ENCODE assay signal across 1 cellular context in the genomic region with DNA sequence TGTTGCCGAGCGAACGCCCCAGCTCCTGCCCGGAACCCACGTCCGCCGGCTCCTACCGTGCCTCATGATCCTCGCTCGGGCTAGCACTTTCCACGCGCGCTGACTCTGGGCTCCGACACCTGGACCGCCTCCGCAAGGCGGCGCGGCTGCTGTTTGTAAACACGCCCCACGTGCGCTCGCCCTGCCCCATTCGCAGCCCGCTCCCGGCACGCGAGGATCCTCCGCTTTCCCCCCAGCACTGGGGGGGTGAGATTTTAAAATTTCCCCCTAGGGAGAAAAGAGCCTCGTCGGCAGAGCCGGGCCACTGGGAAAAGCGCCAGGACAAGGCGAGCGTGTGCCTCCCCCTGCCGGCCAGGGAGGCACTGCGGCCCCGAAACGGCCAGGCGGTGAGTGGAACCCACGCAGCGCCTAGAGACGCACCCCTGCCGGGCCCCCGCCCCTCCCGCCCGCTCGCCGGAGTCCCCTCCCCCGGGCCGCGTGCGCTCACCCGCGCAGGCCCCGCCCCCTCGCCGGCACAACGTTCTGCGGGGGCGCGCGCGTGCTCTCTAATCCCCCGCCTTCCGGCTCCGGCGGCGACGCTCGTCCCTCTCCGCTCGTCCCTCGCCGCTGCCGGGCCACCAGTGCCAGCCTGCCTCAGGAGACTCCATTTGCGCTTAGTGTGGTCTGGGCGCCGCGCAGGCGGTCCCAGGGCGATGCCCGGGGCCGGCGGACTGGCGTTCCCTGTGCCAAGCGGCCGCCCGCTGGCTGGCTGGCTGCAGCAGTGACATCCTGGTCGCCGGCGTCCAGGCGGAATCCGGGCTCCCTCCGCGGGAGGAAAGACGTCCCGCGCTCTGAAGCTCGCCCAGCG.
TF ChIP-seq lines count a peak whose summit lies in the region.

A gene (plus strand): TSS at position 548 of the 847 bp plus-strand sequence. CDS start 1,442 bp downstream, outside the sequence.

TF ChIP-seq in WTC11, 78 proteins besides CTCF, POLR2A, EP300 and RAD21 (continued from another document and continues in another):
- TF ChIP-seq, protein P1, sequence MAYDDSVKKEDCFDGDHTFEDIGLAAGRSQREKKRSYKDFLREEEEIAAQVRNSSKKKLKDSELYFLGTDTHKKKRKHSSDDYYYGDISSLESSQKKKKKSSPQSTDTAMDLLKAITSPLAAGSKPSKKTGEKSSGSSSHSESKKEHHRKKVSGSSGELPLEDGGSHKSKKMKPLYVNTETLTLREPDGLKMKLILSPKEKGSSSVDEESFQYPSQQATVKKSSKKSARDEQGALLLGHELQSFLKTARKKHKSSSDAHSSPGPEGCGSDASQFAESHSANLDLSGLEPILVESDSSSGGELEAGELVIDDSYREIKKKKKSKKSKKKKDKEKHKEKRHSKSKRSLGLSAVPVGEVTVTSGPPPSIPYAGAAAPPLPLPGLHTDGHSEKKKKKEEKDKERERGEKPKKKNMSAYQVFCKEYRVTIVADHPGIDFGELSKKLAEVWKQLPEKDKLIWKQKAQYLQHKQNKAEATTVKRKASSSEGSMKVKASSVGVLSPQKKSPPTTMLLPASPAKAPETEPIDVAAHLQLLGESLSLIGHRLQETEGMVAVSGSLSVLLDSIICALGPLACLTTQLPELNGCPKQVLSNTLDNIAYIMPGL (CRISPR knock-in tag; IDR thresholded peaks at IDR 0.05), result peak; percentile 22; the same call in 1 of the 2 replicates
- TF ChIP-seq, protein P2, sequence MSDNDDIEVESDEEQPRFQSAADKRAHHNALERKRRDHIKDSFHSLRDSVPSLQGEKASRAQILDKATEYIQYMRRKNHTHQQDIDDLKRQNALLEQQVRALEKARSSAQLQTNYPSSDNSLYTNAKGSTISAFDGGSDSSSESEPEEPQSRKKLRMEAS (CRISPR knock-in tag; IDR thresholded peaks at IDR 0.05), result peak; percentile 92
- TF ChIP-seq FOXK1 (CRISPR knock-in tag; IDR thresholded peaks at IDR 0.05), result peak; percentile 97
- no peak for TF ChIP-seq CBFB (CRISPR knock-in tag; IDR thresholded peaks at IDR 0.05; ENCODE audit: low read depth)
- TF ChIP-seq, protein P3, sequence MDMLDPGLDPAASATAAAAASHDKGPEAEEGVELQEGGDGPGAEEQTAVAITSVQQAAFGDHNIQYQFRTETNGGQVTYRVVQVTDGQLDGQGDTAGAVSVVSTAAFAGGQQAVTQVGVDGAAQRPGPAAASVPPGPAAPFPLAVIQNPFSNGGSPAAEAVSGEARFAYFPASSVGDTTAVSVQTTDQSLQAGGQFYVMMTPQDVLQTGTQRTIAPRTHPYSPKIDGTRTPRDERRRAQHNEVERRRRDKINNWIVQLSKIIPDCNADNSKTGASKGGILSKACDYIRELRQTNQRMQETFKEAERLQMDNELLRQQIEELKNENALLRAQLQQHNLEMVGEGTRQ (CRISPR knock-in tag; IDR thresholded peaks at IDR 0.05), result 0 out of 2 replicates have a peak, but pooled peaks have one; percentile 21
- TF ChIP-seq MXD4 (CRISPR knock-in tag; IDR thresholded peaks at IDR 0.05; ENCODE audit: borderline replicate concordance), result no peak
- TF ChIP-seq CREM (CRISPR knock-in tag; IDR thresholded peaks at IDR 0.05), result peak; percentile 62
- no peak for TF ChIP-seq IRF2 (CRISPR knock-in tag; IDR thresholded peaks at IDR 0.05; ENCODE audit: borderline replicate concordance, low read depth)
- TF ChIP-seq, protein P4, sequence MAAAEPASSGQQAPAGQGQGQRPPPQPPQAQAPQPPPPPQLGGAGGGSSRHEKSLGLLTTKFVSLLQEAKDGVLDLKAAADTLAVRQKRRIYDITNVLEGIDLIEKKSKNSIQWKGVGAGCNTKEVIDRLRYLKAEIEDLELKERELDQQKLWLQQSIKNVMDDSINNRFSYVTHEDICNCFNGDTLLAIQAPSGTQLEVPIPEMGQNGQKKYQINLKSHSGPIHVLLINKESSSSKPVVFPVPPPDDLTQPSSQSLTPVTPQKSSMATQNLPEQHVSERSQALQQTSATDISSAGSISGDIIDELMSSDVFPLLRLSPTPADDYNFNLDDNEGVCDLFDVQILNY (CRISPR knock-in tag; IDR thresholded peaks at IDR 0.05), result peak; percentile 81; the same call in 1 of the 2 replicates
- TF ChIP-seq, protein P5, sequence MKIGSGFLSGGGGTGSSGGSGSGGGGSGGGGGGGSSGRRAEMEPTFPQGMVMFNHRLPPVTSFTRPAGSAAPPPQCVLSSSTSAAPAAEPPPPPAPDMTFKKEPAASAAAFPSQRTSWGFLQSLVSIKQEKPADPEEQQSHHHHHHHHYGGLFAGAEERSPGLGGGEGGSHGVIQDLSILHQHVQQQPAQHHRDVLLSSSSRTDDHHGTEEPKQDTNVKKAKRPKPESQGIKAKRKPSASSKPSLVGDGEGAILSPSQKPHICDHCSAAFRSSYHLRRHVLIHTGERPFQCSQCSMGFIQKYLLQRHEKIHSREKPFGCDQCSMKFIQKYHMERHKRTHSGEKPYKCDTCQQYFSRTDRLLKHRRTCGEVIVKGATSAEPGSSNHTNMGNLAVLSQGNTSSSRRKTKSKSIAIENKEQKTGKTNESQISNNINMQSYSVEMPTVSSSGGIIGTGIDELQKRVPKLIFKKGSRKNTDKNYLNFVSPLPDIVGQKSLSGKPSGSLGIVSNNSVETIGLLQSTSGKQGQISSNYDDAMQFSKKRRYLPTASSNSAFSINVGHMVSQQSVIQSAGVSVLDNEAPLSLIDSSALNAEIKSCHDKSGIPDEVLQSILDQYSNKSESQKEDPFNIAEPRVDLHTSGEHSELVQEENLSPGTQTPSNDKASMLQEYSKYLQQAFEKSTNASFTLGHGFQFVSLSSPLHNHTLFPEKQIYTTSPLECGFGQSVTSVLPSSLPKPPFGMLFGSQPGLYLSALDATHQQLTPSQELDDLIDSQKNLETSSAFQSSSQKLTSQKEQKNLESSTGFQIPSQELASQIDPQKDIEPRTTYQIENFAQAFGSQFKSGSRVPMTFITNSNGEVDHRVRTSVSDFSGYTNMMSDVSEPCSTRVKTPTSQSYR (CRISPR knock-in tag; IDR thresholded peaks at IDR 0.05), result peak; percentile 86
- TF ChIP-seq TEAD4 (CRISPR knock-in tag; IDR thresholded peaks at IDR 0.05), result no peak
- 0 out of 2 replicates have a peak, but pooled peaks have one; percentile 45 for TF ChIP-seq SMAD3 (CRISPR knock-in tag; IDR thresholded peaks at IDR 0.05; ENCODE audit: borderline replicate concordance)
- TF ChIP-seq NFYB (CRISPR knock-in tag; conservative IDR thresholded peaks at IDR 0.05; ENCODE audit: low read depth), result no peak
- 0 out of 2 replicates have a peak, but pooled peaks have one; percentile 29 for TF ChIP-seq ZNF317 (CRISPR knock-in tag; IDR thresholded peaks at IDR 0.05; ENCODE audit: borderline replicate concordance, low read depth)
- peak; percentile 48; the same call in 1 of the 2 replicates for TF ChIP-seq RELA (CRISPR knock-in tag; IDR thresholded peaks at IDR 0.05; ENCODE audit: borderline replicate concordance)
- TF ChIP-seq, protein P6, sequence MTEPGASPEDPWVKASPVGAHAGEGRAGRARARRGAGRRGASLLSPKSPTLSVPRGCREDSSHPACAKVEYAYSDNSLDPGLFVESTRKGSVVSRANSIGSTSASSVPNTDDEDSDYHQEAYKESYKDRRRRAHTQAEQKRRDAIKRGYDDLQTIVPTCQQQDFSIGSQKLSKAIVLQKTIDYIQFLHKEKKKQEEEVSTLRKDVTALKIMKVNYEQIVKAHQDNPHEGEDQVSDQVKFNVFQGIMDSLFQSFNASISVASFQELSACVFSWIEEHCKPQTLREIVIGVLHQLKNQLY (CRISPR knock-in tag; IDR thresholded peaks at IDR 0.05), result no peak
- TF ChIP-seq, protein P7, sequence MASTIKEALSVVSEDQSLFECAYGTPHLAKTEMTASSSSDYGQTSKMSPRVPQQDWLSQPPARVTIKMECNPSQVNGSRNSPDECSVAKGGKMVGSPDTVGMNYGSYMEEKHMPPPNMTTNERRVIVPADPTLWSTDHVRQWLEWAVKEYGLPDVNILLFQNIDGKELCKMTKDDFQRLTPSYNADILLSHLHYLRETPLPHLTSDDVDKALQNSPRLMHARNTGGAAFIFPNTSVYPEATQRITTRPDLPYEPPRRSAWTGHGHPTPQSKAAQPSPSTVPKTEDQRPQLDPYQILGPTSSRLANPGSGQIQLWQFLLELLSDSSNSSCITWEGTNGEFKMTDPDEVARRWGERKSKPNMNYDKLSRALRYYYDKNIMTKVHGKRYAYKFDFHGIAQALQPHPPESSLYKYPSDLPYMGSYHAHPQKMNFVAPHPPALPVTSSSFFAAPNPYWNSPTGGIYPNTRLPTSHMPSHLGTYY (CRISPR knock-in tag; IDR thresholded peaks at IDR 0.05), result no peak
- TF ChIP-seq, protein P8, sequence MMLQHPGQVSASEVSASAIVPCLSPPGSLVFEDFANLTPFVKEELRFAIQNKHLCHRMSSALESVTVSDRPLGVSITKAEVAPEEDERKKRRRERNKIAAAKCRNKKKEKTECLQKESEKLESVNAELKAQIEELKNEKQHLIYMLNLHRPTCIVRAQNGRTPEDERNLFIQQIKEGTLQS (CRISPR knock-in tag; conservative IDR thresholded peaks at IDR 0.05), result no peak
- peak; percentile 70; the same call in 1 of the 2 replicates for TF ChIP-seq ZNF138 (CRISPR knock-in tag; conservative IDR thresholded peaks at IDR 0.05)
- TF ChIP-seq, protein P9, sequence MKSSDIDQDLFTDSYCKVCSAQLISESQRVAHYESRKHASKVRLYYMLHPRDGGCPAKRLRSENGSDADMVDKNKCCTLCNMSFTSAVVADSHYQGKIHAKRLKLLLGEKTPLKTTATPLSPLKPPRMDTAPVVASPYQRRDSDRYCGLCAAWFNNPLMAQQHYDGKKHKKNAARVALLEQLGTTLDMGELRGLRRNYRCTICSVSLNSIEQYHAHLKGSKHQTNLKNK (CRISPR knock-in tag; IDR thresholded peaks at IDR 0.05), result no peak
- TF ChIP-seq, protein P10, sequence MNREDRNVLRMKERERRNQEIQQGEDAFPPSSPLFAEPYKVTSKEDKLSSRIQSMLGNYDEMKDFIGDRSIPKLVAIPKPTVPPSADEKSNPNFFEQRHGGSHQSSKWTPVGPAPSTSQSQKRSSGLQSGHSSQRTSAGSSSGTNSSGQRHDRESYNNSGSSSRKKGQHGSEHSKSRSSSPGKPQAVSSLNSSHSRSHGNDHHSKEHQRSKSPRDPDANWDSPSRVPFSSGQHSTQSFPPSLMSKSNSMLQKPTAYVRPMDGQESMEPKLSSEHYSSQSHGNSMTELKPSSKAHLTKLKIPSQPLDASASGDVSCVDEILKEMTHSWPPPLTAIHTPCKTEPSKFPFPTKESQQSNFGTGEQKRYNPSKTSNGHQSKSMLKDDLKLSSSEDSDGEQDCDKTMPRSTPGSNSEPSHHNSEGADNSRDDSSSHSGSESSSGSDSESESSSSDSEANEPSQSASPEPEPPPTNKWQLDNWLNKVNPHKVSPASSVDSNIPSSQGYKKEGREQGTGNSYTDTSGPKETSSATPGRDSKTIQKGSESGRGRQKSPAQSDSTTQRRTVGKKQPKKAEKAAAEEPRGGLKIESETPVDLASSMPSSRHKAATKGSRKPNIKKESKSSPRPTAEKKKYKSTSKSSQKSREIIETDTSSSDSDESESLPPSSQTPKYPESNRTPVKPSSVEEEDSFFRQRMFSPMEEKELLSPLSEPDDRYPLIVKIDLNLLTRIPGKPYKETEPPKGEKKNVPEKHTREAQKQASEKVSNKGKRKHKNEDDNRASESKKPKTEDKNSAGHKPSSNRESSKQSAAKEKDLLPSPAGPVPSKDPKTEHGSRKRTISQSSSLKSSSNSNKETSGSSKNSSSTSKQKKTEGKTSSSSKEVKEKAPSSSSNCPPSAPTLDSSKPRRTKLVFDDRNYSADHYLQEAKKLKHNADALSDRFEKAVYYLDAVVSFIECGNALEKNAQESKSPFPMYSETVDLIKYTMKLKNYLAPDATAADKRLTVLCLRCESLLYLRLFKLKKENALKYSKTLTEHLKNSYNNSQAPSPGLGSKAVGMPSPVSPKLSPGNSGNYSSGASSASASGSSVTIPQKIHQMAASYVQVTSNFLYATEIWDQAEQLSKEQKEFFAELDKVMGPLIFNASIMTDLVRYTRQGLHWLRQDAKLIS (CRISPR knock-in tag; IDR thresholded peaks at IDR 0.05; ENCODE audit: borderline replicate concordance), result 0 out of 2 replicates have a peak, but pooled peaks have one; percentile 46
- peak; percentile 87 for TF ChIP-seq MYBL2 (CRISPR knock-in tag; IDR thresholded peaks at IDR 0.05)
- no peak for TF ChIP-seq NR2C2 (CRISPR knock-in tag; IDR thresholded peaks at IDR 0.05)
- TF ChIP-seq, protein P11, sequence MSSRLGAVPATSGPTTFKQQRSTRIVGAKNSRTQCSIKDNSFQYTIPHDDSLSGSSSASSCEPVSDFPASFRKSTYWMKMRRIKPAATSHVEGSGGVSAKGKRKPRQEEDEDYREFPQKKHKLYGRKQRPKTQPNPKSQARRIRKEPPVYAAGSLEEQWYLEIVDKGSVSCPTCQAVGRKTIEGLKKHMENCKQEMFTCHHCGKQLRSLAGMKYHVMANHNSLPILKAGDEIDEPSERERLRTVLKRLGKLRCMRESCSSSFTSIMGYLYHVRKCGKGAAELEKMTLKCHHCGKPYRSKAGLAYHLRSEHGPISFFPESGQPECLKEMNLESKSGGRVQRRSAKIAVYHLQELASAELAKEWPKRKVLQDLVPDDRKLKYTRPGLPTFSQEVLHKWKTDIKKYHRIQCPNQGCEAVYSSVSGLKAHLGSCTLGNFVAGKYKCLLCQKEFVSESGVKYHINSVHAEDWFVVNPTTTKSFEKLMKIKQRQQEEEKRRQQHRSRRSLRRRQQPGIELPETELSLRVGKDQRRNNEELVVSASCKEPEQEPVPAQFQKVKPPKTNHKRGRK (CRISPR knock-in tag; IDR thresholded peaks at IDR 0.05; ENCODE audit: borderline replicate concordance), result no peak
- no peak for TF ChIP-seq GTF2I (CRISPR knock-in tag; conservative IDR thresholded peaks at IDR 0.05)
- no peak for TF ChIP-seq ZNF121 (CRISPR knock-in tag; IDR thresholded peaks at IDR 0.05)
- peak; percentile 28; the same call in 1 of the 2 replicates for TF ChIP-seq ZNF263 (CRISPR knock-in tag; IDR thresholded peaks at IDR 0.05; ENCODE audit: low read depth)
- TF ChIP-seq, protein P12, sequence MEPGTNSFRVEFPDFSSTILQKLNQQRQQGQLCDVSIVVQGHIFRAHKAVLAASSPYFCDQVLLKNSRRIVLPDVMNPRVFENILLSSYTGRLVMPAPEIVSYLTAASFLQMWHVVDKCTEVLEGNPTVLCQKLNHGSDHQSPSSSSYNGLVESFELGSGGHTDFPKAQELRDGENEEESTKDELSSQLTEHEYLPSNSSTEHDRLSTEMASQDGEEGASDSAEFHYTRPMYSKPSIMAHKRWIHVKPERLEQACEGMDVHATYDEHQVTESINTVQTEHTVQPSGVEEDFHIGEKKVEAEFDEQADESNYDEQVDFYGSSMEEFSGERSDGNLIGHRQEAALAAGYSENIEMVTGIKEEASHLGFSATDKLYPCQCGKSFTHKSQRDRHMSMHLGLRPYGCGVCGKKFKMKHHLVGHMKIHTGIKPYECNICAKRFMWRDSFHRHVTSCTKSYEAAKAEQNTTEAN (CRISPR knock-in tag; IDR thresholded peaks at IDR 0.05), result peak; percentile 61; the same call in 1 of the 2 replicates
- TF ChIP-seq, protein P13, sequence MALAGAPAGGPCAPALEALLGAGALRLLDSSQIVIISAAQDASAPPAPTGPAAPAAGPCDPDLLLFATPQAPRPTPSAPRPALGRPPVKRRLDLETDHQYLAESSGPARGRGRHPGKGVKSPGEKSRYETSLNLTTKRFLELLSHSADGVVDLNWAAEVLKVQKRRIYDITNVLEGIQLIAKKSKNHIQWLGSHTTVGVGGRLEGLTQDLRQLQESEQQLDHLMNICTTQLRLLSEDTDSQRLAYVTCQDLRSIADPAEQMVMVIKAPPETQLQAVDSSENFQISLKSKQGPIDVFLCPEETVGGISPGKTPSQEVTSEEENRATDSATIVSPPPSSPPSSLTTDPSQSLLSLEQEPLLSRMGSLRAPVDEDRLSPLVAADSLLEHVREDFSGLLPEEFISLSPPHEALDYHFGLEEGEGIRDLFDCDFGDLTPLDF (CRISPR knock-in tag; IDR thresholded peaks at IDR 0.05), result no peak
- no peak for TF ChIP-seq OVOL2 (CRISPR knock-in tag; IDR thresholded peaks at IDR 0.05; ENCODE audit: borderline replicate concordance)
- peak; percentile 68; the same call in 1 of the 2 replicates for TF ChIP-seq ATF1 (CRISPR knock-in tag; IDR thresholded peaks at IDR 0.05)
- no peak for TF ChIP-seq GABPB1 (CRISPR knock-in tag; IDR thresholded peaks at IDR 0.05)
- TF ChIP-seq ZNF423 (CRISPR knock-in tag; IDR thresholded peaks at IDR 0.05), result no peak
- peak; percentile 56; the same call in 1 of the 2 replicates for TF ChIP-seq ESRRA (CRISPR knock-in tag; IDR thresholded peaks at IDR 0.05; ENCODE audit: borderline replicate concordance)
